30 cellular contexts compared by ENCODE assay signal in genomic region chr10:37304036-37304435, GRCh38.
"Had no signal": no experiment of that assay in that cellular context is flagged by ENCODE, and none has a peak within 500 bp of the region (broad histone marks: within the 10 kb centered on the region; RNA-seq: fewer than 3 reads in every experiment).

No MANE protein-coding gene starts in this region.

- H3K9me3 ChIP-seq: adrenal gland, ascending aorta, body of pancreas, breast epithelium had no signal

- DNase-seq: activated effector memory CD4-positive, alpha-beta T cell treated with anti-CD3 and anti-CD28 coated beads, Interleukin-2, amount 50 U/mL, for 16 hours; activated effector memory CD4-positive, alpha-beta T cell treated with Interleukin-2 at 50 U/mL for 16 hours; activated gamma-delta T cell; activated gamma-delta T cell treated with Interleukin-2 at 50 U/mL for 16 hours; activated naive CD4-positive, alpha-beta T cell; activated naive CD4-positive, alpha-beta T cell treated with anti-CD3 and anti-CD28 coated beads for 36 hours; activated naive CD4-positive, alpha-beta T cell treated with anti-CD3 and anti-CD28 coated beads, Interleukin-2, amount 10 ng/mL, durations not matched to agents 7 days and 5 days; activated naive CD4-positive, alpha-beta T cell treated with anti-CD3 and anti-CD28 coated beads, Interleukin-2, amount 50 U/mL, for 16 hours; activated naive CD4-positive, alpha-beta T cell treated with Interleukin-2 at 50 U/mL for 16 hours; activated naive CD8-positive, alpha-beta T cell treated with anti-CD3 and anti-CD28 coated beads for 36 hours; activated naive CD8-positive, alpha-beta T cell treated with anti-CD3 and anti-CD28 coated beads, Interleukin-2, amount 10 ng/mL, durations not matched to agents 7 days and 5 days; activated naive CD8-positive, alpha-beta T cell treated with anti-CD3 and anti-CD28 coated beads, Interleukin-2, amount 50 U/mL, for 24 hours; activated T-cell treated with anti-CD3 and anti-CD28 coated beads, Interleukin-2, amount 50 U/mL, for 1 hour; activated T-cell treated with anti-CD3 and anti-CD28 coated beads, Interleukin-2, amount 50 U/mL, for 24 hours; activated T-cell treated with anti-CD3 and anti-CD28 coated beads, Interleukin-2, amount 50 U/mL, for 4 hours; activated T-cell treated with anti-CD3 and anti-CD28 coated beads, Interleukin-2, amount 50 U/mL, for 48 hours; activated T-cell treated with anti-CD3 and anti-CD28 coated beads, Interleukin-2, amount 50 U/mL, for 72 hours; adrenal gland; amniotic stem cell; amygdala; anterior cingulate cortex; aorta; body of pancreas; brain microvascular endothelial cell; caudate nucleus; central memory CD4-positive, alpha-beta T cell; cerebellar nuclear complex had no signal

- H3K4me1 ChIP-seq: adrenal gland, ascending aorta, body of pancreas, breast epithelium had no signal

- H3K27me3 ChIP-seq: adrenal gland, ascending aorta, body of pancreas, brain microvascular endothelial cell, breast epithelium, cardiac muscle cell had no signal

- H3K4me3 ChIP-seq: adrenal gland, ascending aorta, body of pancreas, breast epithelium, cardiac muscle cell had no signal

- H3K27ac ChIP-seq: adrenal gland, ascending aorta, body of pancreas, brain microvascular endothelial cell, breast epithelium, cardiac muscle cell had no signal

- H3K36me3 ChIP-seq: adrenal gland, ascending aorta, brain microvascular endothelial cell, breast epithelium, cardiac muscle cell had no signal
